Comparison of ENCODE assay signal across 23 cellular contexts in the genomic region with DNA sequence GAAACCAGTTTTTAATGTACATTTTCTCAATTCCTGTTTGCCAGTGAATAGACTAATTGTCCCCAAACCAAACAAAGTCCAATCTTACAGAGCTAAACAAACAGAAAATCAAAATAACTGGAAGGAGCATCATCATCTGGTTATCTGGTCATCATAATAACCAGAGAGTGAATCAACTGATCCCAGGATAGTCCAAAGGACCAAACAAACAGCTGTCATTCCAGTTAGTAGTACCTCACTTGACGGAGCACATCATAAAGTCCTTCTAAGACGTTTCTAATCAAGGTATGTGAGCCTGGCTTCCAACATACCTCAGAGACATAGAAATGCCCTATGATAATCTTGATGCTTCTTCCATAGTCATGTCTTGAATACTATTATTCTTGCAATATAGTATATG.
A peak's percentile ranks its signal among the peaks of the same experiment; 100 is the strongest.
DNase-seq lines count a peak whose midpoint lies in the region; ATAC-seq, FAIRE-seq and TF ChIP-seq lines count a peak whose summit lies in the region.
"Had no signal": no experiment of that assay in that cellular context is flagged by ENCODE, and none has a peak within 500 bp of the region (broad histone marks: within the 10 kb centered on the region; RNA-seq: fewer than 3 reads in every experiment).

No MANE protein-coding gene starts in this region.

- H3K4me2 ChIP-seq in HepG2 (ENCODE audit: low read depth, low read length) = no peak overlapping the region
- H3K4me2 ChIP-seq: BLaER1 treated with 17β-estradiol and CSF1 and Interleukin-3, amounts not matched to agents 10 nM and 100 nM had no signal

- intact Hi-C loops in Right ventricle myocardium inferior (cut with DNase I) (loop anchor here (10.0 kb wide), 1 partner anchor 537 kb away; no protein-coding TSS in a partner anchor), HepG2 (cut with micrococcal nuclease; ENCODE audit: unreplicated experiment) (no loop called here)

- H3K4me1 ChIP-seq in cardiac muscle cell (ENCODE audit: low read depth) = peaks cover 29% of the 10 kb centered on the region
- peaks cover 11% of the 10 kb centered on the region for H3K4me1 ChIP-seq in HepG2 (ENCODE audit: insufficient read depth, low read length)
- peaks cover 10 to 43% of the 10 kb centered on the region in 2 donors for H3K4me1 ChIP-seq in thoracic aorta (ENCODE audit: control insufficient read depth in 1 of 2, low read depth in 2 of 2)
- H3K4me1 ChIP-seq: BLaER1 treated with 17β-estradiol and CSF1 and Interleukin-3, amounts not matched to agents 10 nM and 100 nM had no signal

- H3K27ac ChIP-seq in cardiac muscle cell = peak overlapping the region; percentile 100
- H3K27ac ChIP-seq in HepG2 (ENCODE audit: extremely low read length, insufficient read depth, low read length) = no peak overlapping the region
- H3K27ac ChIP-seq in thoracic aorta = peak overlapping the region; percentile 89 to 96
- H3K27ac ChIP-seq: BLaER1 treated with 17β-estradiol and CSF1 and Interleukin-3, amounts not matched to agents 10 nM and 100 nM; SJSA1 had no signal

- TF ChIP-seq EP300 in HepG2 (IDR thresholded peaks at IDR 0.05; ENCODE audit: low read depth in 2 of 2, low read length in 2 of 2) (no peak), HepG2 (CRISPR knock-in tag; IDR thresholded peaks at IDR 0.05; ENCODE audit: borderline replicate concordance) (no peak)

- BruUV-seq in HepG2 (replicated peaks; lab: Mats Ljungman, UMichigan) = no TSS peak

- WGBS in HepG2 (ENCODE audit: low lambda C conversion rate) = 33% methylated on average over 2 of the region's 2 CpGs

- CTCF ChIA-PET in HepG2 (lab: Yijun Ruan, JAX; ENCODE audit: low intra/inter-chr PET ratio, low total read pairs) = no interaction called here

- POLR2A ChIA-PET in HepG2 (lab: Yijun Ruan, JAX) = no interaction called here

- no peak overlapping the region for H2AFZ ChIP-seq in HepG2 (ENCODE audit: low read length)

- FAIRE-seq in HepG2 (lab: Jason Lieb, UNC) = no peak
- FAIRE-seq: HTR-8/SVneo had no signal

- no peak for TF ChIP-seq RAD21 in HepG2 (CRISPR knock-in tag; IDR thresholded peaks at IDR 0.05)

- no peak for TF ChIP-seq CTCF in cardiac muscle cell (IDR thresholded peaks at IDR 0.05; ENCODE audit: low read depth, low read length)
- no peak for TF ChIP-seq CTCF in HepG2 (CRISPR knock-in tag; IDR thresholded peaks at IDR 0.05)
- no peak for TF ChIP-seq CTCF in thoracic aorta (IDR thresholded peaks at IDR 0.05)

- no peaks in the 10 kb centered on the region for H4K20me1 ChIP-seq in HepG2 (ENCODE audit: insufficient read depth, low read length)
- H4K20me1 ChIP-seq: BLaER1 treated with 17β-estradiol and CSF1 and Interleukin-3, amounts not matched to agents 10 nM and 100 nM had no signal

- H3K9me3 ChIP-seq in cardiac muscle cell (ENCODE audit: low read depth) (no peaks in the 10 kb centered on the region), HepG2 (ENCODE audit: low read length) (no peaks in the 10 kb centered on the region), thoracic aorta (no peaks in the 10 kb centered on the region)
- H3K9me3 ChIP-seq: BLaER1 treated with 17β-estradiol and CSF1 and Interleukin-3, amounts not matched to agents 10 nM and 100 nM had no signal

- H3K27me3 ChIP-seq in cardiac muscle cell (no peaks in the 10 kb centered on the region), HepG2 (ENCODE audit: control insufficient read depth in 1 of 2, insufficient read depth in 2 of 2, low read length in 2 of 2) (no peaks in the 10 kb centered on the region), thoracic aorta (replicated peaks; ENCODE audit: insufficient read depth) (no peaks in the 10 kb centered on the region)
- H3K27me3 ChIP-seq: BLaER1 treated with 17β-estradiol and CSF1 and Interleukin-3, amounts not matched to agents 10 nM and 100 nM; SJSA1 had no signal

- H3K4me3 ChIP-seq in cardiac muscle cell (no peak overlapping the region), HepG2 (replicated peaks in 1 of 3; ENCODE audit: insufficient read depth in 1 of 3, low read depth in 2 of 3, low read length in 3 of 3) (no peak overlapping the region), thoracic aorta (no peak overlapping the region)
- H3K4me3 ChIP-seq: BLaER1 treated with 17β-estradiol and CSF1 and Interleukin-3, amounts not matched to agents 10 nM and 100 nM; SJSA1 had no signal

- no peak for ATAC-seq in Right ventricle myocardium inferior
- peak; percentile 29; the same call in 1 of the 3 replicates for ATAC-seq in HepG2
- no peak for ATAC-seq in thoracic aorta (ENCODE audit: insufficient number of reproducible peaks, low FRiP score, low read depth)
- ATAC-seq in GM19351 (IDR thresholded peaks at IDR 0.05; ENCODE audit: unreplicated experiment) = no peak

- no peak overlapping the region for H3K9ac ChIP-seq in HepG2 (ENCODE audit: insufficient read depth, low read depth, low read length)
- H3K9ac ChIP-seq: BLaER1 treated with 17β-estradiol and CSF1 and Interleukin-3, amounts not matched to agents 10 nM and 100 nM had no signal

- no peak for TF ChIP-seq POLR2A in HepG2 (IDR thresholded peaks at IDR 0.05; ENCODE audit: insufficient read depth in 1 of 2, low read depth in 2 of 2, low read length in 2 of 2)

- H3K36me3 ChIP-seq in cardiac muscle cell (no peaks in the 10 kb centered on the region), HepG2 (replicated peaks in 1 of 2; ENCODE audit: control insufficient read depth in 1 of 2, insufficient read depth in 2 of 2, low read length in 2 of 2) (no peaks in the 10 kb centered on the region), thoracic aorta (no peaks in the 10 kb centered on the region)
- H3K36me3 ChIP-seq: BLaER1 treated with 17β-estradiol and CSF1 and Interleukin-3, amounts not matched to agents 10 nM and 100 nM; SJSA1 had no signal

- in situ Hi-C loops in SK-MEL-5 (cut with HindIII; ENCODE audit: low pct_unique_long_range_greater_than_20kb, low sequenced_read_pairs) (no loop called here), HepG2 (cut with HindIII; ENCODE audit: extremely low pct_ligation_motif_present, low pct_unique_long_range_greater_than_20kb) (no loop called here)

- DNase-seq in cardiac muscle cell (ENCODE audit: low read depth in 1 of 2, low spot score in 1 of 2) = no peak
- DNase-seq in Right ventricle myocardium inferior (ENCODE audit: missing footprints) = no peak
- peak; percentile 27 for DNase-seq in SK-MEL-5 (ENCODE audit: low read depth, low spot score)
- DNase-seq in HepG2 (ENCODE audit: low spot score) = peak; percentile 13
- no peak for DNase-seq in thoracic aorta (ENCODE audit: low spot score)
- no peak for DNase-seq in stimulated activated CD4-positive, alpha-beta T cell treated with anti-CD3 and anti-CD28 coated beads, Interleukin-4, amount 100 ng/mL, for 24 hours
- DNase-seq: 8988T; CD4-positive, alpha-beta memory T cell; GF-D8; GOT3; HCEC 1CT; MV-4-11; NCI-H1105 treated with DMSO at 0.1 percent for 48 hours; NCI-H2081; NCI-H2171; NCI-H345; NCI-H524; NCI-H774; NK-92 treated with Interleukin-12 subunit alpha and Interleukin-12 subunit beta, amount 100 ng/mL, for 24 hours had no signal

- H3K79me2 ChIP-seq in HepG2 (ENCODE audit: insufficient read depth, low read length) = no peaks in the 10 kb centered on the region

TF ChIP-seq in HepG2, 621 proteins besides CTCF, POLR2A, EP300 and RAD21 (continues in another document):
- TF ChIP-seq, protein P1, sequence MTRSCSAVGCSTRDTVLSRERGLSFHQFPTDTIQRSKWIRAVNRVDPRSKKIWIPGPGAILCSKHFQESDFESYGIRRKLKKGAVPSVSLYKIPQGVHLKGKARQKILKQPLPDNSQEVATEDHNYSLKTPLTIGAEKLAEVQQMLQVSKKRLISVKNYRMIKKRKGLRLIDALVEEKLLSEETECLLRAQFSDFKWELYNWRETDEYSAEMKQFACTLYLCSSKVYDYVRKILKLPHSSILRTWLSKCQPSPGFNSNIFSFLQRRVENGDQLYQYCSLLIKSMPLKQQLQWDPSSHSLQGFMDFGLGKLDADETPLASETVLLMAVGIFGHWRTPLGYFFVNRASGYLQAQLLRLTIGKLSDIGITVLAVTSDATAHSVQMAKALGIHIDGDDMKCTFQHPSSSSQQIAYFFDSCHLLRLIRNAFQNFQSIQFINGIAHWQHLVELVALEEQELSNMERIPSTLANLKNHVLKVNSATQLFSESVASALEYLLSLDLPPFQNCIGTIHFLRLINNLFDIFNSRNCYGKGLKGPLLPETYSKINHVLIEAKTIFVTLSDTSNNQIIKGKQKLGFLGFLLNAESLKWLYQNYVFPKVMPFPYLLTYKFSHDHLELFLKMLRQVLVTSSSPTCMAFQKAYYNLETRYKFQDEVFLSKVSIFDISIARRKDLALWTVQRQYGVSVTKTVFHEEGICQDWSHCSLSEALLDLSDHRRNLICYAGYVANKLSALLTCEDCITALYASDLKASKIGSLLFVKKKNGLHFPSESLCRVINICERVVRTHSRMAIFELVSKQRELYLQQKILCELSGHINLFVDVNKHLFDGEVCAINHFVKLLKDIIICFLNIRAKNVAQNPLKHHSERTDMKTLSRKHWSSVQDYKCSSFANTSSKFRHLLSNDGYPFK (CRISPR knock-in tag; IDR thresholded peaks at IDR 0.05; ENCODE audit: borderline replicate concordance) = no peak
- TF ChIP-seq CREB1 (IDR thresholded peaks at IDR 0.05) (no peak), CREB1 (CRISPR knock-in tag; IDR thresholded peaks at IDR 0.05) (no peak), JUNB (CRISPR knock-in tag; IDR thresholded peaks at IDR 0.05; ENCODE audit: borderline replicate concordance) (no peak), ZNF616 (CRISPR knock-in tag; IDR thresholded peaks at IDR 0.05; ENCODE audit: low read depth) (no peak), KLF6 (CRISPR knock-in tag; IDR thresholded peaks at IDR 0.05) (no peak), ZNF879 (CRISPR knock-in tag; IDR thresholded peaks at IDR 0.05) (no peak), PATZ1 (CRISPR knock-in tag; IDR thresholded peaks at IDR 0.05) (no peak)
- TF ChIP-seq, protein P2, sequence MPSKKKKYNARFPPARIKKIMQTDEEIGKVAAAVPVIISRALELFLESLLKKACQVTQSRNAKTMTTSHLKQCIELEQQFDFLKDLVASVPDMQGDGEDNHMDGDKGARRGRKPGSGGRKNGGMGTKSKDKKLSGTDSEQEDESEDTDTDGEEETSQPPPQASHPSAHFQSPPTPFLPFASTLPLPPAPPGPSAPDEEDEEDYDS (CRISPR knock-in tag; IDR thresholded peaks at IDR 0.05) = no peak

Comparison
In these comparisons a context has a peak if more than half of its experiments do, and no peak if none do; other contexts are left out.
1. DNase-seq: peak in SK-MEL-5 (single experiment) and HepG2 (single experiment); none in cardiac muscle cell (0 of 2), Right ventricle myocardium inferior (single experiment), thoracic aorta (single experiment) and stimulated activated CD4-positive, alpha-beta T cell treated with anti-CD3 and anti-CD28 coated beads, Interleukin-4, amount 100 ng/mL, for 24 hours (single experiment).